ENCODE assay signal across 1 cellular context in genomic region chr20:8435251-8436035, GRCh38.
TF ChIP-seq lines count a peak whose summit lies in the region.

No MANE protein-coding gene starts in this region.

TF ChIP-seq in SK-N-SH treated with all-trans-retinoic acid at 6 μM for 48 hours, 23 proteins besides CTCF, POLR2A, EP300 and RAD21 (continued from another document):
- TF ChIP-seq RARB (CRISPR knock-in tag; IDR thresholded peaks at IDR 0.05) (0 out of 2 replicates have a peak, but pooled peaks have one; percentile 4), TSHZ2 (CRISPR knock-in tag; IDR thresholded peaks at IDR 0.05) (no peak), ZNF70 (CRISPR knock-in tag; IDR thresholded peaks at IDR 0.05) (no peak), ARNTL (CRISPR knock-in tag; IDR thresholded peaks at IDR 0.05; ENCODE audit: borderline replicate concordance, low read depth) (no peak), ZNF565 (CRISPR knock-in tag; conservative IDR thresholded peaks at IDR 0.05; ENCODE audit: low read depth) (no peak)
- TF ChIP-seq, protein P1, sequence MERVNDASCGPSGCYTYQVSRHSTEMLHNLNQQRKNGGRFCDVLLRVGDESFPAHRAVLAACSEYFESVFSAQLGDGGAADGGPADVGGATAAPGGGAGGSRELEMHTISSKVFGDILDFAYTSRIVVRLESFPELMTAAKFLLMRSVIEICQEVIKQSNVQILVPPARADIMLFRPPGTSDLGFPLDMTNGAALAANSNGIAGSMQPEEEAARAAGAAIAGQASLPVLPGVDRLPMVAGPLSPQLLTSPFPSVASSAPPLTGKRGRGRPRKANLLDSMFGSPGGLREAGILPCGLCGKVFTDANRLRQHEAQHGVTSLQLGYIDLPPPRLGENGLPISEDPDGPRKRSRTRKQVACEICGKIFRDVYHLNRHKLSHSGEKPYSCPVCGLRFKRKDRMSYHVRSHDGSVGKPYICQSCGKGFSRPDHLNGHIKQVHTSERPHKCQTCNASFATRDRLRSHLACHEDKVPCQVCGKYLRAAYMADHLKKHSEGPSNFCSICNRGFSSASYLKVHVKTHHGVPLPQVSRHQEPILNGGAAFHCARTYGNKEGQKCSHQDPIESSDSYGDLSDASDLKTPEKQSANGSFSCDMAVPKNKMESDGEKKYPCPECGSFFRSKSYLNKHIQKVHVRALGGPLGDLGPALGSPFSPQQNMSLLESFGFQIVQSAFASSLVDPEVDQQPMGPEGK (CRISPR knock-in tag; IDR thresholded peaks at IDR 0.05; ENCODE audit: borderline replicate concordance), result no peak
